1 cellular context compared by ENCODE assay signal in the genomic region with DNA sequence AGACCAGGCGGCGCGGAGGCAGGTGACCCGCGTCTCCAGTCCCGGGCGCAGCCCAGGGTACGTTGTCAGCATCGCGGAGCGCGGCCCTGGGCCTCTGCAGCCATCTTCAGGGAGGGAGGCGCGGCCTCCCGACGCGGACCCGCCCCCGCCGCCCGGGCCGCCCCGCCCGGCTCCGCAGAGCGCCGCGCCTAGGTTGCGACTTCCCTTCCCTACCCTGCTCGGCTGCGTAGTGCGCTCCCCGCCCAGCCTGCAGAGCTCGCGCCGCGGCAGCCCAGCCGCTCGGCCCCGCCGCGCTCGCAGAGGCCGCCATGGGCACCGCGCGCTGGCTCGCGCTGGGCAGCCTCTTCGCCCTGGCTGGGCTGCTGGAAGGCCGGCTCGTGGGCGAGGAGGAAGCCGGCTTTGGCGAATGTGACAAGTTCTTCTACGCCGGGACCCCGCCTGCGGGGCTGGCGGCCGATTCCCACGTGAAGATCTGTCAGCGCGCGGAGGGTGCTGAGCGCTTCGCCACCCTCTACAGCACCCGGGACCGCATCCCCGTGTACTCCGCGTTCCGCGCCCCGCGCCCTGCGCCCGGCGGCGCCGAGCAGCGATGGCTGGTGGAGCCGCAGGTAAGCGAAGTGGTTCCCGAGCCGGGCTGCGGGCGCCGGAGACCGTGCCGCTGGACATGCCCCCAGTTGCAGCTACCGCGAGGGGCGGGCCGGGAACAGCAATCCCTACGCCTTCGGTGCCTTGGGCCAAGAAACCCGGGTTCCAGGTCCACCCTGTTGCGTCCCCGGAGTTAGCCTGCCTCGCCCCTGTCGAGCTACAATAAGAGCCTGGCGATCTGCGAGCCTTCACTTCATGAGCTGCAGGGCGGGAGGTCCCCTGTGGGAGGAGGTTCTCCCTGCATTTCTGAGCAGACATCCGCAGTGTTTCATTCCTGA.
A peak's percentile ranks its signal among the peaks of the same experiment; 100 is the strongest.
TF ChIP-seq lines count a peak whose summit lies in the region.

A gene with protein sequence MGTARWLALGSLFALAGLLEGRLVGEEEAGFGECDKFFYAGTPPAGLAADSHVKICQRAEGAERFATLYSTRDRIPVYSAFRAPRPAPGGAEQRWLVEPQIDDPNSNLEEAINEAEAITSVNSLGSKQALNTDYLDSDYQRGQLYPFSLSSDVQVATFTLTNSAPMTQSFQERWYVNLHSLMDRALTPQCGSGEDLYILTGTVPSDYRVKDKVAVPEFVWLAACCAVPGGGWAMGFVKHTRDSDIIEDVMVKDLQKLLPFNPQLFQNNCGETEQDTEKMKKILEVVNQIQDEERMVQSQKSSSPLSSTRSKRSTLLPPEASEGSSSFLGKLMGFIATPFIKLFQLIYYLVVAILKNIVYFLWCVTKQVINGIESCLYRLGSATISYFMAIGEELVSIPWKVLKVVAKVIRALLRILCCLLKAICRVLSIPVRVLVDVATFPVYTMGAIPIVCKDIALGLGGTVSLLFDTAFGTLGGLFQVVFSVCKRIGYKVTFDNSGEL (plus strand): TSS at position 227 of the 923 bp plus-strand sequence. CDS start 82 bp downstream, at position 309.

TF ChIP-seq in GM12878, 131 proteins besides CTCF, POLR2A, EP300 and RAD21 (continues in another document):
- TF ChIP-seq, protein P1, sequence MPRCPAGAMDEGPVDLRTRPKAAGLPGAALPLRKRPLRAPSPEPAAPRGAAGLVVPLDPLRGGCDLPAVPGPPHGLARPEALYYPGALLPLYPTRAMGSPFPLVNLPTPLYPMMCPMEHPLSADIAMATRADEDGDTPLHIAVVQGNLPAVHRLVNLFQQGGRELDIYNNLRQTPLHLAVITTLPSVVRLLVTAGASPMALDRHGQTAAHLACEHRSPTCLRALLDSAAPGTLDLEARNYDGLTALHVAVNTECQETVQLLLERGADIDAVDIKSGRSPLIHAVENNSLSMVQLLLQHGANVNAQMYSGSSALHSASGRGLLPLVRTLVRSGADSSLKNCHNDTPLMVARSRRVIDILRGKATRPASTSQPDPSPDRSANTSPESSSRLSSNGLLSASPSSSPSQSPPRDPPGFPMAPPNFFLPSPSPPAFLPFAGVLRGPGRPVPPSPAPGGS (IDR thresholded peaks at IDR 0.05; ENCODE audit: borderline replicate concordance, insufficient read depth, low read depth, low read length, poor library complexity, severe bottlenecking): no peak
- no peak for TF ChIP-seq NR2C2 (IDR thresholded peaks at IDR 0.05; ENCODE audit: borderline replicate concordance, control insufficient read depth, insufficient read length, low read depth)
- TF ChIP-seq BHLHE40 (IDR thresholded peaks at IDR 0.05; ENCODE audit: borderline replicate concordance in 1 of 2, low read depth in 2 of 2, low read length in 1 of 2): peak in 1 of 2 experiments; percentile 61; a peak in 2 of 4 replicates
- no peak for TF ChIP-seq KAT2A (conservative IDR thresholded peaks at IDR 0.05; ENCODE audit: control insufficient read depth, low read depth, low read length)
- TF ChIP-seq ZNF207 (IDR thresholded peaks at IDR 0.05; ENCODE audit: borderline replicate concordance): peak; percentile 57; the same call in 1 of the 2 replicates
- TF ChIP-seq POU2F2 (IDR thresholded peaks at IDR 0.05; ENCODE audit: borderline replicate concordance, low read depth, low read length): 0 out of 3 replicates have a peak, but pooled peaks have one; percentile 16
- TF ChIP-seq KLF5 (IDR thresholded peaks at IDR 0.05; ENCODE audit: partially characterized antibody): no peak
- TF ChIP-seq MTA2 (IDR thresholded peaks at IDR 0.05; ENCODE audit: low read depth): no peak
- no peak for TF ChIP-seq MYC (IDR thresholded peaks at IDR 0.05; ENCODE audit: insufficient read depth, insufficient read length, insufficient replicate concordance, low read length, severe bottlenecking)
- no peak for TF ChIP-seq ZNF622 (IDR thresholded peaks at IDR 0.05)
- peak; percentile 77; the same call in 1 of the 2 replicates for TF ChIP-seq POLR2AphosphoS2 (IDR thresholded peaks at IDR 0.05; ENCODE audit: low read depth, low read length)
- TF ChIP-seq ZNF24 (IDR thresholded peaks at IDR 0.05): peak; percentile 55; the same call in 1 of the 2 replicates
- TF ChIP-seq SMARCA5 (IDR thresholded peaks at IDR 0.05): peak; percentile 86; the same call in 1 of the 2 replicates
- TF ChIP-seq CBFB (IDR thresholded peaks at IDR 0.05; ENCODE audit: low read depth): no peak; the same call in 1 of the 2 replicates
- TF ChIP-seq IKZF1 (conservative IDR thresholded peaks at IDR 0.05): peak; percentile 77
- TF ChIP-seq, protein P2, sequence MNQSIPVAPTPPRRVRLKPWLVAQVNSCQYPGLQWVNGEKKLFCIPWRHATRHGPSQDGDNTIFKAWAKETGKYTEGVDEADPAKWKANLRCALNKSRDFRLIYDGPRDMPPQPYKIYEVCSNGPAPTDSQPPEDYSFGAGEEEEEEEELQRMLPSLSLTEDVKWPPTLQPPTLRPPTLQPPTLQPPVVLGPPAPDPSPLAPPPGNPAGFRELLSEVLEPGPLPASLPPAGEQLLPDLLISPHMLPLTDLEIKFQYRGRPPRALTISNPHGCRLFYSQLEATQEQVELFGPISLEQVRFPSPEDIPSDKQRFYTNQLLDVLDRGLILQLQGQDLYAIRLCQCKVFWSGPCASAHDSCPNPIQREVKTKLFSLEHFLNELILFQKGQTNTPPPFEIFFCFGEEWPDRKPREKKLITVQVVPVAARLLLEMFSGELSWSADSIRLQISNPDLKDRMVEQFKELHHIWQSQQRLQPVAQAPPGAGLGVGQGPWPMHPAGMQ (IDR thresholded peaks at IDR 0.05; ENCODE audit: borderline replicate concordance): no peak
- peak; percentile 69; the same call in 1 of the 2 replicates for TF ChIP-seq POLR2AphosphoS5 (IDR thresholded peaks at IDR 0.05; ENCODE audit: low read length)
- TF ChIP-seq NR2F1 (conservative IDR thresholded peaks at IDR 0.05): peak; percentile 50; the same call in 1 of the 2 replicates
- TF ChIP-seq, protein P3, sequence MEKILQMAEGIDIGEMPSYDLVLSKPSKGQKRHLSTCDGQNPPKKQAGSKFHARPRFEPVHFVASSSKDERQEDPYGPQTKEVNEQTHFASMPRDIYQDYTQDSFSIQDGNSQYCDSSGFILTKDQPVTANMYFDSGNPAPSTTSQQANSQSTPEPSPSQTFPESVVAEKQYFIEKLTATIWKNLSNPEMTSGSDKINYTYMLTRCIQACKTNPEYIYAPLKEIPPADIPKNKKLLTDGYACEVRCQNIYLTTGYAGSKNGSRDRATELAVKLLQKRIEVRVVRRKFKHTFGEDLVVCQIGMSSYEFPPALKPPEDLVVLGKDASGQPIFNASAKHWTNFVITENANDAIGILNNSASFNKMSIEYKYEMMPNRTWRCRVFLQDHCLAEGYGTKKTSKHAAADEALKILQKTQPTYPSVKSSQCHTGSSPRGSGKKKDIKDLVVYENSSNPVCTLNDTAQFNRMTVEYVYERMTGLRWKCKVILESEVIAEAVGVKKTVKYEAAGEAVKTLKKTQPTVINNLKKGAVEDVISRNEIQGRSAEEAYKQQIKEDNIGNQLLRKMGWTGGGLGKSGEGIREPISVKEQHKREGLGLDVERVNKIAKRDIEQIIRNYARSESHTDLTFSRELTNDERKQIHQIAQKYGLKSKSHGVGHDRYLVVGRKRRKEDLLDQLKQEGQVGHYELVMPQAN (conservative IDR thresholded peaks at IDR 0.05): peak; percentile 86
- TF ChIP-seq CHD4 (IDR thresholded peaks at IDR 0.05): no peak
- 0 out of 2 replicates have a peak, but pooled peaks have one; percentile 3 for TF ChIP-seq CREB1 (IDR thresholded peaks at IDR 0.05; ENCODE audit: low read depth)
- TF ChIP-seq BACH1 (IDR thresholded peaks at IDR 0.05; ENCODE audit: borderline replicate concordance): peak; percentile 73; the same call in 1 of the 2 replicates
- TF ChIP-seq IKZF2 (IDR thresholded peaks at IDR 0.05): peak in 1 of 2 experiments; percentile 8; a peak in 1 of 4 replicates
- TF ChIP-seq, protein P4, sequence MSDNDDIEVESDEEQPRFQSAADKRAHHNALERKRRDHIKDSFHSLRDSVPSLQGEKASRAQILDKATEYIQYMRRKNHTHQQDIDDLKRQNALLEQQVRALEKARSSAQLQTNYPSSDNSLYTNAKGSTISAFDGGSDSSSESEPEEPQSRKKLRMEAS (IDR thresholded peaks at IDR 0.05; ENCODE audit: low read depth, low read length): peak; percentile 41; the same call in 1 of the 2 replicates
- TF ChIP-seq NFYA (IDR thresholded peaks at IDR 0.05; ENCODE audit: borderline replicate concordance, low read depth, low read length): no peak
- no peak for TF ChIP-seq SIX5 (IDR thresholded peaks at IDR 0.05; ENCODE audit: low read depth, low read length, severe bottlenecking)
- TF ChIP-seq, protein P5, sequence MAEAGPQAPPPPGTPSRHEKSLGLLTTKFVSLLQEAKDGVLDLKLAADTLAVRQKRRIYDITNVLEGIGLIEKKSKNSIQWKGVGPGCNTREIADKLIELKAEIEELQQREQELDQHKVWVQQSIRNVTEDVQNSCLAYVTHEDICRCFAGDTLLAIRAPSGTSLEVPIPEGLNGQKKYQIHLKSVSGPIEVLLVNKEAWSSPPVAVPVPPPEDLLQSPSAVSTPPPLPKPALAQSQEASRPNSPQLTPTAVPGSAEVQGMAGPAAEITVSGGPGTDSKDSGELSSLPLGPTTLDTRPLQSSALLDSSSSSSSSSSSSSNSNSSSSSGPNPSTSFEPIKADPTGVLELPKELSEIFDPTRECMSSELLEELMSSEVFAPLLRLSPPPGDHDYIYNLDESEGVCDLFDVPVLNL (IDR thresholded peaks at IDR 0.05; ENCODE audit: low read depth, low read length): 0 out of 2 replicates have a peak, but pooled peaks have one; percentile 18
- 0 out of 2 replicates have a peak, but pooled peaks have one; percentile 17 for TF ChIP-seq TCF12 (IDR thresholded peaks at IDR 0.05; ENCODE audit: low read depth, low read length)
- TF ChIP-seq, protein P6, sequence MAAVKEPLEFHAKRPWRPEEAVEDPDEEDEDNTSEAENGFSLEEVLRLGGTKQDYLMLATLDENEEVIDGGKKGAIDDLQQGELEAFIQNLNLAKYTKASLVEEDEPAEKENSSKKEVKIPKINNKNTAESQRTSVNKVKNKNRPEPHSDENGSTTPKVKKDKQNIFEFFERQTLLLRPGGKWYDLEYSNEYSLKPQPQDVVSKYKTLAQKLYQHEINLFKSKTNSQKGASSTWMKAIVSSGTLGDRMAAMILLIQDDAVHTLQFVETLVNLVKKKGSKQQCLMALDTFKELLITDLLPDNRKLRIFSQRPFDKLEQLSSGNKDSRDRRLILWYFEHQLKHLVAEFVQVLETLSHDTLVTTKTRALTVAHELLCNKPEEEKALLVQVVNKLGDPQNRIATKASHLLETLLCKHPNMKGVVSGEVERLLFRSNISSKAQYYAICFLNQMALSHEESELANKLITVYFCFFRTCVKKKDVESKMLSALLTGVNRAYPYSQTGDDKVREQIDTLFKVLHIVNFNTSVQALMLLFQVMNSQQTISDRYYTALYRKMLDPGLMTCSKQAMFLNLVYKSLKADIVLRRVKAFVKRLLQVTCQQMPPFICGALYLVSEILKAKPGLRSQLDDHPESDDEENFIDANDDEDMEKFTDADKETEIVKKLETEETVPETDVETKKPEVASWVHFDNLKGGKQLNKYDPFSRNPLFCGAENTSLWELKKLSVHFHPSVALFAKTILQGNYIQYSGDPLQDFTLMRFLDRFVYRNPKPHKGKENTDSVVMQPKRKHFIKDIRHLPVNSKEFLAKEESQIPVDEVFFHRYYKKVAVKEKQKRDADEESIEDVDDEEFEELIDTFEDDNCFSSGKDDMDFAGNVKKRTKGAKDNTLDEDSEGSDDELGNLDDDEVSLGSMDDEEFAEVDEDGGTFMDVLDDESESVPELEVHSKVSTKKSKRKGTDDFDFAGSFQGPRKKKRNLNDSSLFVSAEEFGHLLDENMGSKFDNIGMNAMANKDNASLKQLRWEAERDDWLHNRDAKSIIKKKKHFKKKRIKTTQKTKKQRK (IDR thresholded peaks at IDR 0.05; ENCODE audit: low read depth, low read length): no peak
- no peak for TF ChIP-seq JUNB (IDR thresholded peaks at IDR 0.05)
- TF ChIP-seq LARP7 (IDR thresholded peaks at IDR 0.05): peak; percentile 86
- no peak for TF ChIP-seq RCOR1 (conservative IDR thresholded peaks at IDR 0.05; ENCODE audit: low read depth, low read length)
- 0 out of 2 replicates have a peak, but pooled peaks have one; percentile 13 for TF ChIP-seq EED (IDR thresholded peaks at IDR 0.05; ENCODE audit: low read depth)
- TF ChIP-seq, protein P7, sequence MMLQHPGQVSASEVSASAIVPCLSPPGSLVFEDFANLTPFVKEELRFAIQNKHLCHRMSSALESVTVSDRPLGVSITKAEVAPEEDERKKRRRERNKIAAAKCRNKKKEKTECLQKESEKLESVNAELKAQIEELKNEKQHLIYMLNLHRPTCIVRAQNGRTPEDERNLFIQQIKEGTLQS (IDR thresholded peaks at IDR 0.05; ENCODE audit: borderline replicate concordance, extremely low read depth, low read depth, low read length): no peak
- TF ChIP-seq, protein P8, sequence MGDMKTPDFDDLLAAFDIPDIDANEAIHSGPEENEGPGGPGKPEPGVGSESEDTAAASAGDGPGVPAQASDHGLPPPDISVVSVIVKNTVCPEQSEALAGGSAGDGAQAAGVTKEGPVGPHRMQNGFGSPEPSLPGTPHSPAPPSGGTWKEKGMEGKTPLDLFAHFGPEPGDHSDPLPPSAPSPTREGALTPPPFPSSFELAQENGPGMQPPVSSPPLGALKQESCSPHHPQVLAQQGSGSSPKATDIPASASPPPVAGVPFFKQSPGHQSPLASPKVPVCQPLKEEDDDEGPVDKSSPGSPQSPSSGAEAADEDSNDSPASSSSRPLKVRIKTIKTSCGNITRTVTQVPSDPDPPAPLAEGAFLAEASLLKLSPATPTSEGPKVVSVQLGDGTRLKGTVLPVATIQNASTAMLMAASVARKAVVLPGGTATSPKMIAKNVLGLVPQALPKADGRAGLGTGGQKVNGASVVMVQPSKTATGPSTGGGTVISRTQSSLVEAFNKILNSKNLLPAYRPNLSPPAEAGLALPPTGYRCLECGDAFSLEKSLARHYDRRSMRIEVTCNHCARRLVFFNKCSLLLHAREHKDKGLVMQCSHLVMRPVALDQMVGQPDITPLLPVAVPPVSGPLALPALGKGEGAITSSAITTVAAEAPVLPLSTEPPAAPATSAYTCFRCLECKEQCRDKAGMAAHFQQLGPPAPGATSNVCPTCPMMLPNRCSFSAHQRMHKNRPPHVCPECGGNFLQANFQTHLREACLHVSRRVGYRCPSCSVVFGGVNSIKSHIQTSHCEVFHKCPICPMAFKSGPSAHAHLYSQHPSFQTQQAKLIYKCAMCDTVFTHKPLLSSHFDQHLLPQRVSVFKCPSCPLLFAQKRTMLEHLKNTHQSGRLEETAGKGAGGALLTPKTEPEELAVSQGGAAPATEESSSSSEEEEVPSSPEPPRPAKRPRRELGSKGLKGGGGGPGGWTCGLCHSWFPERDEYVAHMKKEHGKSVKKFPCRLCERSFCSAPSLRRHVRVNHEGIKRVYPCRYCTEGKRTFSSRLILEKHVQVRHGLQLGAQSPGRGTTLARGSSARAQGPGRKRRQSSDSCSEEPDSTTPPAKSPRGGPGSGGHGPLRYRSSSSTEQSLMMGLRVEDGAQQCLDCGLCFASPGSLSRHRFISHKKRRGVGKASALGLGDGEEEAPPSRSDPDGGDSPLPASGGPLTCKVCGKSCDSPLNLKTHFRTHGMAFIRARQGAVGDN (IDR thresholded peaks at IDR 0.05): peak; percentile 76
- TF ChIP-seq TAF1 (IDR thresholded peaks at IDR 0.05; ENCODE audit: borderline replicate concordance, low read depth, low read length): peak; percentile 89
- TF ChIP-seq SIN3A (IDR thresholded peaks at IDR 0.05; ENCODE audit: low read depth, low read length): peak; percentile 55; the same call in 1 of the 2 replicates
- TF ChIP-seq HDAC6 (IDR thresholded peaks at IDR 0.05; ENCODE audit: unreplicated experiment): peak; percentile 89
- peak; percentile 83; the same call in 1 of the 2 replicates for TF ChIP-seq RB1 (IDR thresholded peaks at IDR 0.05; ENCODE audit: borderline replicate concordance)
- TF ChIP-seq BCL11A (IDR thresholded peaks at IDR 0.05; ENCODE audit: low read depth, low read length): no peak
- peak; percentile 70 for TF ChIP-seq MXI1 (IDR thresholded peaks at IDR 0.05; ENCODE audit: low read depth, low read length)
- peak; percentile 66; the same call in 1 of the 2 replicates for TF ChIP-seq ZSCAN29 (IDR thresholded peaks at IDR 0.05)
- TF ChIP-seq YY1 (IDR thresholded peaks at IDR 0.05; ENCODE audit: low read depth, low read length): peak; percentile 92
- TF ChIP-seq NR2C1 (IDR thresholded peaks at IDR 0.05): peak; percentile 27; the same call in 1 of the 2 replicates
